8 cellular contexts compared by ENCODE assay signal in the genomic region with DNA sequence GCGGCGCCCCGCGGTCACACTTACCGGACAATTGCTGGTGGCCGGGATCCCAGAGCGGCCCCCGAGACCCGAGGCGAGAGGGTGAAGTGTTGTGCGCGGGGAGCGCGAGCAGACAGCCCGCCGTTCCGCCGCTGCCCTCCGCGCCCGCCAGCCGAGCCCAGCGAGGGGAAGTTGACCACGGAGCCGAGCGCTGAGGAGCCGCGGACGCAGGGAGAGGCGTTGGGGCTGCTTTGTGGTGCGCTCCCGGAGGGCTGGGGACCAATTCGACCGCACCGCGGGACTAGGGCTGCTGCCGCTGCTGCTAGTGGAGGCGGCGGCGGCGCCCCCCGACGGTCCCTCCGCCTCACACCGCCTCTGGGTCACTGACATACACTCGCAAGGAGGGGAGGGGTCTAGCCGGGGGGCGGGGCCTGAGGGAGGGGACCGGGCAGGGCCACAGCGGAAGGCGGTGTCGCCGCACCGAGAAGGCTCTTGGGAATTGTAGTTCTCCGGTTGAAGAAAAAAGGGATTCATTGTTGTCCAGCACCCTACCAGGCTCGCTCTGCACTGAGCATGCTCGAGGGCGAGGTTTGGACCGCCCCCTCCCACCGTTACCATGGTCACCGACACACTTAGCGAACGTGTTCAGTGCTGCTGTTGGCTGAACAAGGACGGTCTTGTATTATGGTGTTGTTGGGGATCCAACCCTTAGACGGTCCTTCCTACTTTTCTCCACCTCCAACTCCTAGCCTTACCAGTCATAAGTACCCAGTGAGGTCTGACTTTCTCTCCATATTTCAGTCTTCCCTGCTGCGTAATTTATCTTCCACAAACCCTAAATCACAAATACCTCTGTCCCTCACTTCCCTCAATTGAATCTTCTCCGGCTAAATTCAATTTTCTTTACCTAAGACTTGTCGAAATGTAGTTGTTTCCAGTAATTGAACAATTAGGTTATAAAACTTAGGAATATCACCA. TPM values are rescaled to one million over a fixed set of nuclear protein-coding genes. Genes with fewer than 3 reads are reported as not detected.
DNase-seq lines count a peak whose midpoint lies in the region; ATAC-seq and TF ChIP-seq lines count a peak whose summit lies in the region.

A gene with protein sequence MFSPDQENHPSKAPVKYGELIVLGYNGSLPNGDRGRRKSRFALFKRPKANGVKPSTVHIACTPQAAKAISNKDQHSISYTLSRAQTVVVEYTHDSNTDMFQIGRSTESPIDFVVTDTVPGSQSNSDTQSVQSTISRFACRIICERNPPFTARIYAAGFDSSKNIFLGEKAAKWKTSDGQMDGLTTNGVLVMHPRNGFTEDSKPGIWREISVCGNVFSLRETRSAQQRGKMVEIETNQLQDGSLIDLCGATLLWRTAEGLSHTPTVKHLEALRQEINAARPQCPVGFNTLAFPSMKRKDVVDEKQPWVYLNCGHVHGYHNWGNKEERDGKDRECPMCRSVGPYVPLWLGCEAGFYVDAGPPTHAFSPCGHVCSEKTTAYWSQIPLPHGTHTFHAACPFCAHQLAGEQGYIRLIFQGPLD (minus strand): TSS at position 364 of the 957 bp plus-strand sequence. CDS start 36,110 bp downstream, outside the sequence.

- H3K27me3 ChIP-seq in right cardiac atrium (ENCODE audit: control insufficient read depth, insufficient read depth) (no peaks in the 10 kb centered on the region), vagina (no peaks in the 10 kb centered on the region)

- 4% methylated on average over 66 of the region's 68 CpGs for WGBS in right cardiac atrium

- intact Hi-C loops in right cardiac atrium (cut with DNase I), result loop anchor here in 1 of 4 donors (10.0 kb wide), 1 partner anchor 90 kb away; no protein-coding TSS in a partner anchor
- intact Hi-C loops in vagina (cut with DNase I), result no loop called here

- H3K9me3 ChIP-seq in right cardiac atrium (ENCODE audit: control insufficient read depth, low read length) (no peaks in the 10 kb centered on the region), vagina (no peaks in the 10 kb centered on the region)

- peak; percentile 24 to 99 for TF ChIP-seq POLR2A in vagina (IDR thresholded peaks at IDR 0.05)

- H3K27ac ChIP-seq in angular gyrus (ENCODE audit: low read depth, low read length) (peak within 1 kb of the TSS; percentile 94), right cardiac atrium (ENCODE audit: low read length) (peak within 1 kb of the TSS; percentile 98), vagina (peak within 1 kb of the TSS; percentile 99)

- peak; percentile 98 to 99 for DNase-seq in NCI-H187 (lab: John Stamatoyannopoulos, UW)
- DNase-seq in T-helper 2 cell, result peak; percentile 83 to 97 (median 89)
- peak; percentile 96 to 99 (median 97) for DNase-seq in right cardiac atrium
- DNase-seq in putamen (ENCODE audit: low spot score), result peak; percentile 99
- DNase-seq in vagina (ENCODE audit: extremely low spot score in 2 of 2), result peak; percentile 98 to 99

- H3K4me3 ChIP-seq in right cardiac atrium (ENCODE audit: low read length) (peak within 1 kb of the TSS; percentile 81), vagina (peak within 1 kb of the TSS; percentile 92 to 100)

- peak; percentile 73 for ATAC-seq in GM18499 (IDR thresholded peaks at IDR 0.05; ENCODE audit: insufficient read depth, unreplicated experiment)
- ATAC-seq in HG02943 (IDR thresholded peaks at IDR 0.05; ENCODE audit: low read depth, unreplicated experiment), result peak; percentile 80
- peak; percentile 99 for ATAC-seq in right cardiac atrium

- H3K36me3 ChIP-seq in vagina, result no peaks in the 10 kb centered on the region

- no peak for TF ChIP-seq CTCF in vagina (IDR thresholded peaks at IDR 0.05)

- H3K4me1 ChIP-seq in right cardiac atrium (ENCODE audit: control insufficient read depth, insufficient read depth, low read length), result no peaks in the 10 kb centered on the region
- peaks cover 26% of the 10 kb centered on the region for H3K4me1 ChIP-seq in vagina

RNA-seq across cellular contexts. Expression of the gene that starts here (rescaled TPM):
- total RNA-seq in right cardiac atrium (10 to 100 TPM; 12.4 to 17.2 (median 13.7) TPM), vagina (60.4 TPM)
- 6.9 TPM for polyA plus RNA-seq in right cardiac atrium

Comparison
In these comparisons a context has a peak if more than half of its experiments do, and no peak if none do; other contexts are left out.
1. Peak in every context shown above with its lines: DNase-seq, ATAC-seq, H3K4me3 ChIP-seq and H3K27ac ChIP-seq.